In the genomic region with DNA sequence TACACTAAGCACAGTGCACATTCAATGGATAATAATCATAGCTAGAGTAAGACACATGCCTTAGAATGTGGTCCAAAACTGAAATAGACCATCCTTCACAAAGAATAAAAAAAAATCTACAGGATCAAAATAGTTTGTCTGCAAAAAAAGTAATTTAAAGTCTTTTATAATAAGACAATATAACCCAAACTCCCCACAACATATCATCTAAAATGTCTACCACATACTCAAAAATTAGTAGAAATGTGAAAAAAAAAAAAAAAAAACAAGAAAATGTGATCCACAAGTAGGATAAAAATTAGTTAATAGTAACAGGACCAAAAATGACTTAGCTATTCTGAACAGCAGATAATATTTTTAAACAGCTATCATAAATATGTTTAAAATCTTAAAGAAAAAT, we compare ENCODE assay signal across 28 cellular contexts.
"Had no signal": no experiment of that assay in that cellular context is flagged by ENCODE, and none has a peak within 500 bp of the region (broad histone marks: within the 10 kb centered on the region; RNA-seq: fewer than 3 reads in every experiment).

No MANE protein-coding gene starts in this region.

- H3K27ac Mint-ChIP-seq: naive thymus-derived CD4-positive, alpha-beta T cell; nephron; progenitor cell of endocrine pancreas; stimulated activated effector memory CD8-positive, alpha-beta T cell treated with anti-CD3 and anti-CD28 coated beads, Interleukin-12 subunit alpha, Interleukin-12 subunit beta, amount 100 ng/mL, for 72 hours; stimulated activated naive CD8-positive, alpha-beta T cell treated with anti-CD3 and anti-CD28 coated beads, Interleukin-15, Interleukin-2, amounts not matched to agents 100 ng/mL and 50 ng/mL, for 24 hours; type B pancreatic cell had no signal

- H3K4me1 Mint-ChIP-seq: nephron; neural crest cell; stimulated activated effector memory CD8-positive, alpha-beta T cell treated with anti-CD3 and anti-CD28 coated beads, Interleukin-12 subunit alpha, Interleukin-12 subunit beta, amount 100 ng/mL, for 72 hours had no signal

- ATAC-seq: heart right ventricle; mucosa of descending colon; naive thymus-derived CD4-positive, alpha-beta T cell; stimulated activated effector memory CD8-positive, alpha-beta T cell treated with anti-CD3 and anti-CD28 coated beads, Interleukin-12 subunit alpha, Interleukin-12 subunit beta, amount 100 ng/mL, for 72 hours had no signal

- DNase-seq: heart right ventricle; islet precursor cell; left ventricle myocardium inferior; mesendoderm; midbrain; mucosa of descending colon; naive thymus-derived CD4-positive, alpha-beta T cell; occipital lobe; right lobe of liver; stimulated activated CD4-positive, alpha-beta T cell treated with anti-CD3 and anti-CD28 coated beads, Interleukin-12 subunit alpha, Interleukin-12 subunit beta, amount 100 ng/mL, for 4 hours; stimulated activated CD4-positive, alpha-beta T cell treated with anti-CD3 and anti-CD28 coated beads, Interleukin-15, amount 100 ng/mL, for 24 hours; stimulated activated CD4-positive, alpha-beta T cell treated with anti-CD3 and anti-CD28 coated beads, Interleukin-2, amount 100 ng/mL, for 24 hours; stimulated activated CD4-positive, alpha-beta T cell treated with anti-CD3 and anti-CD28 coated beads, Interleukin-4, amount 100 ng/mL, for 1 hour; stimulated activated naive CD4-positive, alpha-beta T cell; tibial artery; uterus had no signal

- H3K4me3 ChIP-seq: heart right ventricle, hepatocyte, left ventricle myocardium inferior, lung, mucosa of descending colon, right atrium auricular region, right lobe of liver, suprapubic skin, thoracic aorta, tibial artery, uterus had no signal

- H3K79me2 ChIP-seq: hepatocyte had no signal

- H3K27me3 ChIP-seq: heart right ventricle, hepatocyte, neutrophil, right atrium auricular region, right lobe of liver, suprapubic skin, tibial artery, uterus had no signal

- H3K9me3 ChIP-seq: mucosa of descending colon, neutrophil, right lobe of liver, suprapubic skin, thoracic aorta, tibial artery, uterus had no signal

- H3K4me1 ChIP-seq: heart right ventricle, left ventricle myocardium inferior, right atrium auricular region, right lobe of liver, suprapubic skin, tibial artery, uterus had no signal

- H2AFZ ChIP-seq: hepatocyte had no signal

- H3K36me3 ChIP-seq: heart right ventricle, left ventricle myocardium inferior, neutrophil, right atrium auricular region, right lobe of liver, suprapubic skin, thoracic aorta, tibial artery, uterus had no signal

- H3K4me2 ChIP-seq: hepatocyte had no signal

- H3K9me3 Mint-ChIP-seq: type B pancreatic cell had no signal

- H3K36me3 Mint-ChIP-seq: stimulated activated effector memory CD8-positive, alpha-beta T cell treated with anti-CD3 and anti-CD28 coated beads, Interleukin-12 subunit alpha, Interleukin-12 subunit beta, amount 100 ng/mL, for 72 hours; type B pancreatic cell had no signal

- H3K27me3 Mint-ChIP-seq: progenitor cell of endocrine pancreas, type B pancreatic cell had no signal

- H3K27ac ChIP-seq: heart right ventricle, hepatocyte, left ventricle myocardium inferior, neutrophil, right atrium auricular region, right lobe of liver, suprapubic skin, thoracic aorta, tibial artery, uterus had no signal

- H3K4me3 Mint-ChIP-seq: naive thymus-derived CD4-positive, alpha-beta T cell; nephron; neural crest cell; stimulated activated effector memory CD8-positive, alpha-beta T cell treated with anti-CD3 and anti-CD28 coated beads, Interleukin-12 subunit alpha, Interleukin-12 subunit beta, amount 100 ng/mL, for 72 hours; stimulated activated naive CD8-positive, alpha-beta T cell treated with anti-CD3 and anti-CD28 coated beads, Interleukin-15, Interleukin-2, amounts not matched to agents 100 ng/mL and 50 ng/mL, for 24 hours; type B pancreatic cell had no signal
